Comparison of ENCODE assay signal across 8 cellular contexts in genomic region chr1:87331319-87332269, GRCh38. TPM values are rescaled to one million over a fixed set of nuclear protein-coding genes. Genes with fewer than 3 reads are reported as not detected.
A peak's percentile ranks its signal among the peaks of the same experiment; 100 is the strongest.
DNase-seq lines count a peak whose midpoint lies in the region; ATAC-seq and TF ChIP-seq lines count a peak whose summit lies in the region.

No MANE protein-coding gene starts in this region.

- peaks cover 25% of the 10 kb centered on the region for H3K27me3 Mint-ChIP-seq in activated T-helper 2 cell treated with anti-CD3 and anti-CD28 coated beads, Interferon-gamma antibody, Interleukin-2, Interleukin-4, amounts not matched to agents 10 μg/mL and 5 μg/mL and 100 μg/mL, durations not matched to agents 14 hours and 24 hours and 36 hours (ENCODE audit: low read depth)
- H3K27me3 Mint-ChIP-seq in naive thymus-derived CD4-positive, alpha-beta T cell, result peaks cover 11 to 46% (median 25%) of the 10 kb centered on the region in 5 donors

- H4K20me1 ChIP-seq in PC-3 (ENCODE audit: low read length), result no peaks in the 10 kb centered on the region

- peak; percentile 12 for ATAC-seq in HG03103 (IDR thresholded peaks at IDR 0.05; ENCODE audit: low read depth, unreplicated experiment)
- peak; percentile 28 for ATAC-seq in PC-3
- ATAC-seq in naive thymus-derived CD4-positive, alpha-beta T cell, result peak; percentile 30

- DNase-seq in NCI-H1092 treated with DMSO at 0.1 percent for 48 hours (lab: John Stamatoyannopoulos, UW), result peak; percentile 16
- DNase-seq in NCI-H1092 (lab: John Stamatoyannopoulos, UW), result no peak
- DNase-seq in PC-3, result peak; percentile 92
- DNase-seq in activated T-helper 2 cell treated with anti-CD3 and anti-CD28 coated beads, Interferon-gamma antibody, Interleukin-2, Interleukin-4, amounts not matched to agents 10 μg/mL and 5 μg/mL and 100 μg/mL, durations not matched to agents 14 hours and 24 hours and 36 hours (ENCODE audit: low spot score), result peak; percentile 58
- DNase-seq in fibroblast of pulmonary artery (ENCODE audit: low read depth), result peak; percentile 69
- peak; percentile 21 to 67 (median 46) for DNase-seq in naive thymus-derived CD4-positive, alpha-beta T cell

- H3K36me3 ChIP-seq in PC-3 (ENCODE audit: low read depth, low read length) (no peaks in the 10 kb centered on the region), subcutaneous abdominal adipose tissue (ENCODE audit: control insufficient read depth in 5 of 5, insufficient read depth in 5 of 5, low read length in 5 of 5) (no peaks in the 10 kb centered on the region)
- H3K36me3 ChIP-seq in naive thymus-derived CD4-positive, alpha-beta T cell (ENCODE audit: control insufficient read depth in 2 of 3, insufficient read depth in 3 of 3, low read length in 3 of 3), result no peaks in the 10 kb centered on the region

- H3K27ac Mint-ChIP-seq in activated T-helper 2 cell treated with anti-CD3 and anti-CD28 coated beads, Interferon-gamma antibody, Interleukin-2, Interleukin-4, amounts not matched to agents 10 μg/mL and 5 μg/mL and 100 μg/mL, durations not matched to agents 14 hours and 24 hours and 36 hours, result peak overlapping the region; percentile 66
- H3K27ac Mint-ChIP-seq in naive thymus-derived CD4-positive, alpha-beta T cell, result peak overlapping the region; percentile 57 to 96 (median 79)

- H2AFZ ChIP-seq in PC-3 (ENCODE audit: low read length), result peak overlapping the region; percentile 64

- peak overlapping the region; percentile 82 for H3K27ac ChIP-seq in PC-3 (ENCODE audit: low read length)
- peak overlapping the region; percentile 25 for H3K27ac ChIP-seq in naive thymus-derived CD4-positive, alpha-beta T cell (ENCODE audit: low read depth, low read length)
- peak overlapping the region; percentile 73 for H3K27ac ChIP-seq in subcutaneous abdominal adipose tissue (ENCODE audit: low read depth, low read length)

- H3K4me3 Mint-ChIP-seq in activated T-helper 2 cell treated with anti-CD3 and anti-CD28 coated beads, Interferon-gamma antibody, Interleukin-2, Interleukin-4, amounts not matched to agents 10 μg/mL and 5 μg/mL and 100 μg/mL, durations not matched to agents 14 hours and 24 hours and 36 hours (ENCODE audit: low read depth), result peak overlapping the region; percentile 92
- H3K4me3 Mint-ChIP-seq in naive thymus-derived CD4-positive, alpha-beta T cell, result peak overlapping the region; percentile 81 to 97 (median 94)

- H3K4me3 ChIP-seq in PC-3 (ENCODE audit: low read length), result peak overlapping the region; percentile 80
- peak overlapping the region; percentile 78 for H3K4me3 ChIP-seq in fibroblast of pulmonary artery (replicated peaks; ENCODE audit: low read depth, low read length)
- H3K4me3 ChIP-seq in naive thymus-derived CD4-positive, alpha-beta T cell (ENCODE audit: low read length), result peak overlapping the region; percentile 58
- H3K4me3 ChIP-seq in subcutaneous abdominal adipose tissue (ENCODE audit: low read depth in 1 of 5, low read length in 5 of 5), result peak overlapping the region; percentile 85 to 95 (median 89)

- no TSS peak for BruUV-seq in PC-3 (replicated peaks; lab: Mats Ljungman, UMichigan)

- H3K4me1 ChIP-seq in PC-3 (ENCODE audit: insufficient read depth, low read length), result peaks cover 37% of the 10 kb centered on the region
- peaks cover 35 to 37% of the 10 kb centered on the region in 2 donors for H3K4me1 ChIP-seq in naive thymus-derived CD4-positive, alpha-beta T cell (ENCODE audit: control insufficient read depth in 2 of 2, insufficient read depth in 2 of 2, low read length in 2 of 2)
- peaks cover 10 to 67% (median 65%) of the 10 kb centered on the region in 5 donors for H3K4me1 ChIP-seq in subcutaneous abdominal adipose tissue (ENCODE audit: control insufficient read depth in 5 of 5, insufficient read depth in 5 of 5, low read length in 5 of 5)

- H3K27me3 ChIP-seq in PC-3 (ENCODE audit: low read length), result no peaks in the 10 kb centered on the region
- peaks cover 0 to 10% of the 10 kb centered on the region in 2 donors for H3K27me3 ChIP-seq in naive thymus-derived CD4-positive, alpha-beta T cell (ENCODE audit: control insufficient read depth in 2 of 2, insufficient read depth in 2 of 2, low read length in 2 of 2)
- H3K27me3 ChIP-seq in subcutaneous abdominal adipose tissue (ENCODE audit: control insufficient read depth in 5 of 5, insufficient read depth in 4 of 5, low read length in 5 of 5), result no peaks in the 10 kb centered on the region

- peak overlapping the region; percentile 63 for H3K9ac ChIP-seq in PC-3 (ENCODE audit: low read length)
- H3K9ac ChIP-seq in subcutaneous abdominal adipose tissue (ENCODE audit: low read length in 5 of 5), result peak overlapping the region in 4 of 5 donors; percentile 56 to 80 (median 74)

- POLR2A ChIA-PET in PC-3 (lab: Charles Lee; ENCODE audit: unreplicated experiment), result no interaction called here
- POLR2A ChIA-PET in naive thymus-derived CD4-positive, alpha-beta T cell (lab: Charles Lee), result interaction anchor here (1.0 to 1.1 kb wide), 3 partner anchors 9 to 935 kb away, joined by 3 to 4 read pairs (median 4); partner anchors contain the start of gene ODF2L

- H3K79me2 ChIP-seq in PC-3 (ENCODE audit: low read length), result peaks cover 62% of the 10 kb centered on the region

- no peaks in the 10 kb centered on the region for H3K9me2 ChIP-seq in PC-3 (replicated peaks; ENCODE audit: low read length)

- no peaks in the 10 kb centered on the region for H3K9me3 Mint-ChIP-seq in activated T-helper 2 cell treated with anti-CD3 and anti-CD28 coated beads, Interferon-gamma antibody, Interleukin-2, Interleukin-4, amounts not matched to agents 10 μg/mL and 5 μg/mL and 100 μg/mL, durations not matched to agents 14 hours and 24 hours and 36 hours
- H3K9me3 Mint-ChIP-seq in naive thymus-derived CD4-positive, alpha-beta T cell, result no peaks in the 10 kb centered on the region

- H3K36me3 Mint-ChIP-seq in activated T-helper 2 cell treated with anti-CD3 and anti-CD28 coated beads, Interferon-gamma antibody, Interleukin-2, Interleukin-4, amounts not matched to agents 10 μg/mL and 5 μg/mL and 100 μg/mL, durations not matched to agents 14 hours and 24 hours and 36 hours (ENCODE audit: low read depth), result peaks cover 19% of the 10 kb centered on the region
- H3K36me3 Mint-ChIP-seq in naive thymus-derived CD4-positive, alpha-beta T cell, result peaks cover 0 to 22% (median 0%) of the 10 kb centered on the region in 5 donors

- no peaks in the 10 kb centered on the region for H3F3A ChIP-seq in PC-3 (ENCODE audit: low read length, unreplicated experiment)

- H3K9me3 ChIP-seq in PC-3 (ENCODE audit: low read length) (no peaks in the 10 kb centered on the region), subcutaneous abdominal adipose tissue (ENCODE audit: control insufficient read depth in 5 of 5, low read length in 5 of 5) (no peaks in the 10 kb centered on the region)
- no peaks in the 10 kb centered on the region for H3K9me3 ChIP-seq in naive thymus-derived CD4-positive, alpha-beta T cell (ENCODE audit: control insufficient read depth in 2 of 3, low read length in 3 of 3)

- peak overlapping the region; percentile 99 for H3K4me2 ChIP-seq in PC-3 (ENCODE audit: low read length)

- intact Hi-C loops in PC-3 (cut with micrococcal nuclease), result loop anchor here (5.0 to 10.0 kb wide), 2 partner anchors 143 to 386 kb away; no protein-coding TSS in a partner anchor
- intact Hi-C loops in activated T-helper 2 cell treated with anti-CD3 and anti-CD28 coated beads, Interferon-gamma antibody, Interleukin-2, Interleukin-4, amounts not matched to agents 10 μg/mL and 5 μg/mL and 100 μg/mL, durations not matched to agents 14 hours and 24 hours and 36 hours (cut with micrococcal nuclease), result loop anchor here (2.0 to 10.0 kb wide), 3 partner anchors 289 to 1353 kb away; partner anchors contain the start of genes HS2ST1, PKN2 and SELENOF
- intact Hi-C loops in naive thymus-derived CD4-positive, alpha-beta T cell (cut with micrococcal nuclease), result loop anchor here (1.0 to 10.0 kb wide), 9 partner anchors 199 to 1623 kb away; partner anchors contain the start of genes GTF2B (in 2 of the 2), ODF2L (in 1 of the 2), PKN2 (in 1 of the 2) and SH3GLB1 (in 1 of the 2)

- peaks cover 45% of the 10 kb centered on the region for H3K4me1 Mint-ChIP-seq in activated T-helper 2 cell treated with anti-CD3 and anti-CD28 coated beads, Interferon-gamma antibody, Interleukin-2, Interleukin-4, amounts not matched to agents 10 μg/mL and 5 μg/mL and 100 μg/mL, durations not matched to agents 14 hours and 24 hours and 36 hours (ENCODE audit: low read depth)
- peaks cover 23 to 77% (median 59%) of the 10 kb centered on the region in 7 donors for H3K4me1 Mint-ChIP-seq in naive thymus-derived CD4-positive, alpha-beta T cell

- CTCF ChIA-PET in PC-3 (lab: Charles Lee), result interaction anchor here (0.7 kb wide), 1 partner anchor 141 kb away, joined by 3 read pairs; no protein-coding TSS in a partner anchor
- CTCF ChIA-PET in naive thymus-derived CD4-positive, alpha-beta T cell (lab: Charles Lee), result interaction anchor here (0.6 kb wide), 1 partner anchor 1335 kb away, joined by 3 read pairs; no protein-coding TSS in a partner anchor

- TF ChIP-seq CTCF in PC-3 (conservative IDR thresholded peaks at IDR 0.05; ENCODE audit: low read depth, low read length) (peak; percentile 36; the same call in 1 of the 2 replicates), fibroblast of pulmonary artery (IDR thresholded peaks at IDR 0.05; ENCODE audit: low read length, missing control alignments) (peak; percentile 21)

RNA-seq across cellular contexts. Expression of gene LMO4, which starts 2.9 kb away (rescaled TPM):
- total RNA-seq in PC-3 (2014; rRNA removed), result 35.7 and 41.5 TPM in 2 replicates
- total RNA-seq in activated T-helper 2 cell treated with anti-CD3 and anti-CD28 coated beads, Interferon-gamma antibody, Interleukin-2, Interleukin-4, amounts not matched to agents 10 μg/mL and 5 μg/mL and 100 μg/mL, durations not matched to agents 14 hours and 24 hours and 36 hours, result 20.9 and 21.7 TPM in 2 replicates
- total RNA-seq in naive thymus-derived CD4-positive, alpha-beta T cell, result 10 to 100 TPM in 2 of 5 experiments, 1 to 10 TPM in 3; 6.4 to 30.6 (median 9.4) TPM
- polyA plus RNA-seq in naive thymus-derived CD4-positive, alpha-beta T cell, result 1 to 10 TPM; 6.4 to 8.2 TPM

Comparison
In these comparisons a context has a peak if more than half of its experiments do, and no peak if none do; other contexts are left out.
1. H3K27ac ChIP-seq: peak in every context shown above with its lines; median percentile 82 in PC-3; 73 in subcutaneous abdominal adipose tissue; 25 in naive thymus-derived CD4-positive, alpha-beta T cell.